20 cellular contexts compared by ENCODE assay signal in genomic region chr15:91780387-91780786, GRCh38.
"Had no signal": no experiment of that assay in that cellular context is flagged by ENCODE, and none has a peak within 500 bp of the region (broad histone marks: within the 10 kb centered on the region; RNA-seq: fewer than 3 reads in every experiment).

No MANE protein-coding gene starts in this region.

- DNase-seq: activated CD4-positive, alpha-beta T cell treated with anti-CD3 and anti-CD28 coated beads for 1 hour; activated CD8-positive, alpha-beta memory T cell treated with anti-CD3 and anti-CD28 coated beads for 24 hours; activated CD8-positive, alpha-beta memory T cell treated with anti-CD3 and anti-CD28 coated beads, Interleukin-2, amount 50 U/mL, for 48 hours; activated effector memory CD4-positive, alpha-beta T cell treated with Interleukin-2 at 50 U/mL for 16 hours; activated naive CD4-positive, alpha-beta T cell treated with anti-CD3 and anti-CD28 coated beads, Interleukin-2, amount 50 U/mL, for 16 hours; activated T-cell treated with anti-CD3 and anti-CD28 coated beads, Interleukin-2, amount 50 U/mL, for 48 hours; effector CD4-positive, alpha-beta T cell; immature natural killer cell; kidney glomerular epithelial cell; left ventricle myocardium superior; stimulated activated CD4-positive, alpha-beta T cell treated with anti-CD3 and anti-CD28 coated beads, Interleukin-12 subunit alpha, Interleukin-12 subunit beta, amount 100 ng/mL, for 4 hours; stimulated activated CD4-positive, alpha-beta T cell treated with anti-CD3 and anti-CD28 coated beads, Interleukin-1b, Interleukin-23, amount 100 ng/mL, for 48 hours; stimulated activated CD8-positive, alpha-beta memory T cell treated with anti-CD3 and anti-CD28 coated beads, Interleukin-4, amount 100 ng/mL, for 48 hours; stimulated activated naive CD4-positive, alpha-beta T cell had no signal

- ATAC-seq: left ventricle myocardium superior had no signal

- H3K9me3 Mint-ChIP-seq: immature natural killer cell, neural crest cell had no signal

- H3K36me3 Mint-ChIP-seq: immature natural killer cell had no signal

- H3K27ac Mint-ChIP-seq: immature natural killer cell had no signal

- H3K4me3 Mint-ChIP-seq: immature natural killer cell, neural crest cell had no signal

- H3K4me1 Mint-ChIP-seq: immature natural killer cell, neural crest cell had no signal

- H3K4me3 ChIP-seq: ascending aorta, coronary artery, esophagus muscularis mucosa, prostate gland, right atrium auricular region had no signal
